ENCODE assay signal across 11 cellular contexts in the genomic region with DNA sequence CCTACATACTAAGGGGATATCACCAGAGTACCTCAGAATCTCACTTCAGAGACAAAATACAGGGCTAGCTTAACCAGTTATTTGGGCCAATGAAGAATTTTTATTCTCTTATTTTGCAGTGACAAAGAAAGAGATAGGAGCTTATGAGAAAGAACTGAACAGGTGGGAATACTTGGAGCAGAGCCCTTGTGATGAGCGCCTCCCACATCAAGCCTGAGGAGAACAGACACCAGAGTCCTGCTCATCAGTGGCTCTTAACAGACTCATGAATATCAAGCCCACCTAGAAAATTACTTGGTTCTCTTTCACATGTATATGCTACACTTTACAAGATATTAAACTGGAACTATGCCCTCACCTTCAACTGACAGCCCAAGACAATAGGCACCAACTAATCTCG.
"Had no signal": no experiment of that assay in that cellular context is flagged by ENCODE, and none has a peak within 500 bp of the region (broad histone marks: within the 10 kb centered on the region; RNA-seq: fewer than 3 reads in every experiment).

No MANE protein-coding gene starts in this region.

- ATAC-seq: GM23338, HCT116 had no signal

- FAIRE-seq: H1, H54 had no signal

- H3K9me3 ChIP-seq: HAP-1 had no signal

- DNase-seq: GM23248, GOT3, H7, H9, HCEC 1CT, HFFc6 had no signal

- H3K4me3 ChIP-seq: GM23248, GM23338, HAP-1 had no signal

- H3K27ac ChIP-seq: GM23248 had no signal

- H3K36me3 ChIP-seq: HAP-1 had no signal

- H3K4me2 ChIP-seq: GM23338 had no signal

- H3K9ac ChIP-seq: GM23248 had no signal

- H2AFZ ChIP-seq: GM23248, GM23338 had no signal

- H3K4me1 ChIP-seq: HAP-1 had no signal
